1 cellular context compared by ENCODE assay signal in genomic region chr22:24994070-24994763, GRCh38.
TF ChIP-seq lines count a peak whose summit lies in the region.

No MANE protein-coding gene starts in this region.

TF ChIP-seq in HepG2, 621 proteins besides CTCF, POLR2A, EP300 and RAD21:
- TF ChIP-seq HINFP (CRISPR knock-in tag; IDR thresholded peaks at IDR 0.05; ENCODE audit: low read depth): no peak
TF ChIP-seq in HepG2: peak in this region for 0.
